In genomic region chr3:37949866-37950265, GRCh38 we compare ENCODE assay signal across 24 cellular contexts. TPM values are rescaled to one million over a fixed set of nuclear protein-coding genes. Genes with fewer than 3 reads are reported as not detected.
A peak's percentile ranks its signal among the peaks of the same experiment; 100 is the strongest.
DNase-seq lines count a peak whose midpoint lies in the region; ATAC-seq and TF ChIP-seq lines count a peak whose summit lies in the region.
"Had no signal": no experiment of that assay in that cellular context is flagged by ENCODE, and none has a peak within 500 bp of the region (broad histone marks: within the 10 kb centered on the region; RNA-seq: fewer than 3 reads in every experiment).

No MANE protein-coding gene starts in this region.

- H3K9me1 ChIP-seq in IMR-90 (ENCODE audit: insufficient read depth, low read length): peaks cover 19% of the 10 kb centered on the region

- H2AK9ac ChIP-seq in IMR-90 (replicated peaks; ENCODE audit: low read depth, low read length, poor library complexity): no peak overlapping the region

- ATAC-seq in IMR-90 (ENCODE audit: low read depth) (no peak), T-helper 17 cell (no peak), HG02840 (IDR thresholded peaks at IDR 0.05; ENCODE audit: low FRiP score, unreplicated experiment) (no peak), left cardiac atrium (no peak)
- ATAC-seq: gastrocnemius medialis; stimulated activated naive CD8-positive, alpha-beta T cell treated with anti-CD3 and anti-CD28 coated beads, Interleukin-15, amount 100 ng/mL, for 72 hours had no signal

- no peak overlapping the region for H3K4me3 Mint-ChIP-seq in T-helper 17 cell
- H3K4me3 Mint-ChIP-seq: activated T-cell treated with anti-CD3 and anti-CD28 coated beads, Interleukin-2, amount 50 U/mL, for 24 hours; stimulated activated naive CD8-positive, alpha-beta T cell treated with anti-CD3 and anti-CD28 coated beads, Interleukin-15, amount 100 ng/mL, for 72 hours had no signal

- intact Hi-C loops in IMR-90 (cut with micrococcal nuclease): loop anchor here (5.0 kb wide), 1 partner anchor 503 kb away; no protein-coding TSS in a partner anchor
- intact Hi-C loops in left cardiac atrium (cut with DNase I): no loop called here

- H3K27me3 Mint-ChIP-seq in T-helper 17 cell: no peaks in the 10 kb centered on the region
- H3K27me3 Mint-ChIP-seq: activated T-cell treated with anti-CD3 and anti-CD28 coated beads, Interleukin-2, amount 50 U/mL, for 24 hours; stimulated activated naive CD8-positive, alpha-beta T cell treated with anti-CD3 and anti-CD28 coated beads, Interleukin-15, amount 100 ng/mL, for 72 hours had no signal

- dilution Hi-C loops in IMR-90 (cut with HindIII; ENCODE audit: low sequenced_read_pairs, unreplicated experiment): no loop called here

- H3K4me1 ChIP-seq in IMR-90 (ENCODE audit: control insufficient read depth, insufficient read depth, low read length) (peaks cover 23% of the 10 kb centered on the region), mesendoderm (ENCODE audit: control insufficient read depth, low read depth, low read length) (peaks cover 8% of the 10 kb centered on the region)

- H4K5ac ChIP-seq in IMR-90 (ENCODE audit: low read depth, low read length) (no peak overlapping the region; the same call in 1 of the 2 replicates), mesendoderm (ENCODE audit: low read length) (no peak overlapping the region)

- H3K27ac ChIP-seq in IMR-90 (ENCODE audit: insufficient read depth, low read length) (peak overlapping the region; percentile 20; the same call in 1 of the 2 replicates), layer of hippocampus (ENCODE audit: low read depth, low read length) (peak overlapping the region; percentile 0), mesendoderm (ENCODE audit: low read depth, low read length) (no peak overlapping the region)
- H3K27ac ChIP-seq: BLaER1, colonic mucosa, gastrocnemius medialis, vagina had no signal

- peak overlapping the region; percentile 34; the same call in 1 of the 3 replicates for H2BK15ac ChIP-seq in IMR-90 (ENCODE audit: low read depth, low read length)
- H2BK15ac ChIP-seq in mesendoderm (replicated peaks; ENCODE audit: low read depth): no peak overlapping the region

- in situ Hi-C loops in IMR-90 (cut with MboI; ENCODE audit: low sequenced_read_pairs): no loop called here

- peak overlapping the region; percentile 33 to 64; a peak in 1 of 4 replicates for H4K8ac ChIP-seq in IMR-90 (ENCODE audit: low read depth in 2 of 2, low read length in 2 of 2)
- H4K8ac ChIP-seq in mesendoderm (ENCODE audit: low read depth, low read length): no peak overlapping the region

- H3K4ac ChIP-seq in IMR-90 (ENCODE audit: low read depth, low read length) (peak overlapping the region; percentile 75), mesendoderm (ENCODE audit: low read depth, low read length) (no peak overlapping the region)

- H3K14ac ChIP-seq in IMR-90 (replicated peaks; ENCODE audit: low read depth, low read length): peak overlapping the region; percentile 73; the same call in 1 of the 2 replicates

- H3K23ac ChIP-seq in IMR-90 (ENCODE audit: low read depth, low read length) (no peak overlapping the region), mesendoderm (ENCODE audit: low read length) (no peak overlapping the region)

- H3K9ac ChIP-seq in IMR-90 (ENCODE audit: low read depth, low read length): no peak overlapping the region
- H3K9ac ChIP-seq in mesendoderm (ENCODE audit: low read length): no peak overlapping the region
- H3K9ac ChIP-seq: BLaER1, SK-N-SH had no signal

- H3K4me3 ChIP-seq in IMR-90 (ENCODE audit: insufficient read depth, low read depth, low read length) (no peak overlapping the region), cardiac fibroblast (replicated peaks in 1 of 2; ENCODE audit: low read depth in 2 of 2, low read length in 2 of 2) (no peak overlapping the region), mesendoderm (ENCODE audit: low read length) (no peak overlapping the region)
- H3K4me3 ChIP-seq: BLaER1, colonic mucosa, gastrocnemius medialis, Peyer's patch, vagina had no signal

- TF ChIP-seq RAD21 in IMR-90 (IDR thresholded peaks at IDR 0.05; ENCODE audit: low read length): no peak

- CTCF ChIA-PET in IMR-90 (lab: Yijun Ruan, JAX): no interaction called here

- TF ChIP-seq POLR2A in IMR-90 (IDR thresholded peaks at IDR 0.05; ENCODE audit: low read depth, low read length): no peak

- H3K4me1 Mint-ChIP-seq in T-helper 17 cell: peaks cover 4% of the 10 kb centered on the region
- H3K4me1 Mint-ChIP-seq: stimulated activated naive CD8-positive, alpha-beta T cell treated with anti-CD3 and anti-CD28 coated beads, Interleukin-15, amount 100 ng/mL, for 72 hours had no signal

- peak overlapping the region; percentile 76 for H2AFZ ChIP-seq in IMR-90 (replicated peaks; ENCODE audit: low read length, poor library complexity)

- 35% methylated on average over 2 of the region's 6 CpGs; no CpG with 5 or more reads in 1 of the 2 experiments for WGBS in IMR-90 (ENCODE audit: extremely low coverage in 2 of 2, insufficient read length in 1 of 2), 2 experiments
- whole genome bisulfite sequencing in mesendoderm (ENCODE audit: extremely low coverage, insufficient coverage, low lambda C conversion rate): no CpG with 5 or more reads among the region's 6 CpGs

- BruUV-seq in IMR-90 (replicated peaks; lab: Mats Ljungman, UMichigan): no TSS peak

- H4K20me1 ChIP-seq in IMR-90 (ENCODE audit: insufficient read depth, low read length): peaks cover 7% of the 10 kb centered on the region; the same call in 1 of the 2 replicates
- H4K20me1 ChIP-seq: BLaER1 had no signal

- POLR2A ChIA-PET in IMR-90 (lab: Charles Lee; ENCODE audit: unreplicated experiment): no interaction called here

- H3K4me2 ChIP-seq in IMR-90 (ENCODE audit: low read depth, low read length): no peak overlapping the region
- no peak overlapping the region for H3K4me2 ChIP-seq in mesendoderm (ENCODE audit: low read length)
- H3K4me2 ChIP-seq: BLaER1, SK-N-SH had no signal

- peak overlapping the region; percentile 56 for H2BK120ac ChIP-seq in IMR-90 (ENCODE audit: low read depth, low read length)
- H2BK120ac ChIP-seq in mesendoderm (ENCODE audit: low read depth, low read length): no peak overlapping the region

- H2BK5ac ChIP-seq in IMR-90 (ENCODE audit: low read depth, low read length, poor library complexity, severe bottlenecking) (no peak overlapping the region), mesendoderm (ENCODE audit: low read length) (no peak overlapping the region)

- H3K36me3 ChIP-seq in IMR-90 (ENCODE audit: control insufficient read depth, insufficient read depth, low read length): peaks cover 1% of the 10 kb centered on the region
- no peaks in the 10 kb centered on the region for H3K36me3 ChIP-seq in mesendoderm (ENCODE audit: control insufficient read depth, insufficient read depth, low read length)
- H3K36me3 ChIP-seq: colonic mucosa, gastrocnemius medialis, vagina had no signal

- no peak for TF ChIP-seq CTCF in IMR-90 (conservative IDR thresholded peaks at IDR 0.05; ENCODE audit: low read depth, low read length)
- TF ChIP-seq CTCF in cardiac fibroblast (IDR thresholded peaks at IDR 0.05; ENCODE audit: low read depth, low read length): no peak

- H3K79me1 ChIP-seq in IMR-90 (ENCODE audit: low read depth in 1 of 2, low read length in 2 of 2) (peaks cover 17 to 29% of the 10 kb centered on the region in 2 experiments), mesendoderm (ENCODE audit: low read length) (no peaks in the 10 kb centered on the region)

- DNase-seq in IMR-90 (peak; percentile 63), cardiac fibroblast (ENCODE audit: low read depth in 2 of 2) (peak; percentile 55 to 80), smooth muscle cell of the brain vasculature (ENCODE audit: low read depth, low spot score) (peak; percentile 53), T-helper 17 cell (no peak), left cardiac atrium (no peak), mesendoderm (no peak)
- DNase-seq: activated naive CD4-positive, alpha-beta T cell treated with Interleukin-2 at 50 U/mL for 16 hours; activated T-cell treated with anti-CD3 and anti-CD28 coated beads, Interleukin-2, amount 50 U/mL, for 24 hours; amniotic stem cell; colonic mucosa; gastrocnemius medialis; NCI-H1105 treated with DMSO at 0.1 percent for 48 hours; NCI-H2107; NCI-H510A; Peyer's patch; SK-N-SH; stimulated activated CD4-positive, alpha-beta T cell treated with anti-CD3 and anti-CD28 coated beads, Interleukin-4, amount 100 ng/mL, for 4 hours; stimulated activated naive CD8-positive, alpha-beta T cell treated with anti-CD3 and anti-CD28 coated beads, Interleukin-15, amount 100 ng/mL, for 72 hours; T-helper 9 cell had no signal

- peak overlapping the region; percentile 64; the same call in 1 of the 2 replicates for H4K91ac ChIP-seq in IMR-90 (ENCODE audit: insufficient read depth, low read depth, low read length)

- H3K27me3 ChIP-seq in IMR-90 (ENCODE audit: control insufficient read depth, insufficient read depth, low read length) (no peaks in the 10 kb centered on the region), layer of hippocampus (ENCODE audit: control insufficient read depth, insufficient read depth, low read length) (no peaks in the 10 kb centered on the region), mesendoderm (ENCODE audit: insufficient read depth, low read length, poor library complexity) (no peaks in the 10 kb centered on the region)
- H3K27me3 ChIP-seq: BLaER1, colonic mucosa, gastrocnemius medialis, Peyer's patch, vagina had no signal

- H3K56ac ChIP-seq in IMR-90 (ENCODE audit: extremely low read depth, insufficient read depth, low read length) (no peak overlapping the region; the same call in 1 of the 2 replicates), mesendoderm (ENCODE audit: low read length) (no peak overlapping the region)

- H3K36me3 Mint-ChIP-seq in T-helper 17 cell (ENCODE audit: low read depth): peaks cover 5% of the 10 kb centered on the region

- H3K18ac ChIP-seq in IMR-90 (ENCODE audit: low read depth, low read length) (peak overlapping the region; percentile 11; the same call in 1 of the 2 replicates), mesendoderm (ENCODE audit: low read length) (no peak overlapping the region)

- H2BK20ac ChIP-seq in IMR-90 (ENCODE audit: low read depth, low read length): peak overlapping the region; percentile 76; the same call in 1 of the 2 replicates

- H3K27ac Mint-ChIP-seq in T-helper 17 cell: no peak overlapping the region
- H3K27ac Mint-ChIP-seq: activated T-cell treated with anti-CD3 and anti-CD28 coated beads, Interleukin-2, amount 50 U/mL, for 24 hours; stimulated activated naive CD8-positive, alpha-beta T cell treated with anti-CD3 and anti-CD28 coated beads, Interleukin-15, amount 100 ng/mL, for 72 hours had no signal

- no peaks in the 10 kb centered on the region for H3K9me3 ChIP-seq in IMR-90 (ENCODE audit: control insufficient read depth, insufficient read depth, low read length)
- peaks cover 2% of the 10 kb centered on the region for H3K9me3 ChIP-seq in T-helper 17 cell (ENCODE audit: control insufficient read depth, low read length, poor library complexity, severe bottlenecking)
- H3K9me3 ChIP-seq: BLaER1, colonic mucosa, gastrocnemius medialis, Peyer's patch, SK-N-SH, vagina had no signal

- no peaks in the 10 kb centered on the region for H3K79me2 ChIP-seq in mesendoderm (ENCODE audit: control insufficient read depth, insufficient read depth, low read length)

- H2AK5ac ChIP-seq in IMR-90 (ENCODE audit: low read depth, low read length) (no peak overlapping the region; the same call in 1 of the 2 replicates), mesendoderm (ENCODE audit: low read length) (no peak overlapping the region)

RNA-seq across cellular contexts. Expression of gene VILL, which starts 40.7 kb away (rescaled TPM):
- total RNA-seq in IMR-90 (2012; rRNA removed) (2.3 and 2.5 TPM in 2 replicates), T-helper 17 cell (10 to 100 TPM; 21.6 to 30.1 TPM), left cardiac atrium (1 to 10 TPM; 6.1 to 6.2 TPM)
- 4.5 and 4.7 TPM in 2 replicates for polyA plus RNA-seq in IMR-90 (2012; rRNA removed)
- 1.3 and 3.7 TPM in 2 replicates for polyA plus RNA-seq in IMR-90 (2012; cell fraction: cytosol; rRNA removed)
- polyA plus RNA-seq in IMR-90 (2012; cell fraction: nucleus; rRNA removed; ENCODE audit: low replicate concordance): 15.6 and 35.8 TPM in 2 replicates
- polyA plus RNA-seq in mesendoderm (2013, experiment 1 of 2): 1.9 TPM
- 2.2 TPM for polyA plus RNA-seq in mesendoderm (2013, experiment 2 of 2)
- polyA plus RNA-seq: neural cell had no signal

Comparison
In these comparisons a context has a peak if more than half of its experiments do, and no peak if none do; other contexts are left out.
1. DNase-seq: peak in IMR-90 (single experiment), cardiac fibroblast (2 of 2) and smooth muscle cell of the brain vasculature (single experiment); none in T-helper 17 cell (0 of 3), left cardiac atrium (single experiment) and mesendoderm (single experiment).